2 cellular contexts compared by ENCODE assay signal in the genomic region with DNA sequence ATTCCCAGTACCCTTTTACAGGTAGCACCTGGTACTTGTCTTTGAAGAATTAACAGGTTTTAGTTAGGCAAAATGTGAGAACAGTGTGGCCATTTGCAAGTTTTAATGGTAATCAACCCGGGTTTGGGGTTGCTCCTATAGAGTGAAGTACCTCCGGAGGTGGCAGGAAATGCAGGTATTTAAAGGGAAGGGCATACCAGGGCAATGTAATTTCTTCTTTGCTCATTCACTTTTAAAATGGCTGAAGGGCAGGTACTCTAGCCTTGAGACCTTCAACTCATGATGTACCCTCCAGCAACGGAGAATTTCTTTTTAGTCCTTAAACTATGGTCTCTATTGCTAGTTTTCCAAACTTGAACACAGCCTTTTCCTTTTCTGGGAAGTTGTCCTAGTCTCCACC.
TF ChIP-seq lines count a peak whose summit lies in the region.

No MANE protein-coding gene starts in this region.

TF ChIP-seq in A549, 52 proteins besides CTCF, POLR2A, EP300 and RAD21:
- TF ChIP-seq, protein P1, sequence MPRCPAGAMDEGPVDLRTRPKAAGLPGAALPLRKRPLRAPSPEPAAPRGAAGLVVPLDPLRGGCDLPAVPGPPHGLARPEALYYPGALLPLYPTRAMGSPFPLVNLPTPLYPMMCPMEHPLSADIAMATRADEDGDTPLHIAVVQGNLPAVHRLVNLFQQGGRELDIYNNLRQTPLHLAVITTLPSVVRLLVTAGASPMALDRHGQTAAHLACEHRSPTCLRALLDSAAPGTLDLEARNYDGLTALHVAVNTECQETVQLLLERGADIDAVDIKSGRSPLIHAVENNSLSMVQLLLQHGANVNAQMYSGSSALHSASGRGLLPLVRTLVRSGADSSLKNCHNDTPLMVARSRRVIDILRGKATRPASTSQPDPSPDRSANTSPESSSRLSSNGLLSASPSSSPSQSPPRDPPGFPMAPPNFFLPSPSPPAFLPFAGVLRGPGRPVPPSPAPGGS (IDR thresholded peaks at IDR 0.05), result 0 out of 3 replicates have a peak, but pooled peaks have one; percentile 21
- TF ChIP-seq GATA3 (IDR thresholded peaks at IDR 0.05; ENCODE audit: borderline replicate concordance), result no peak

TF ChIP-seq in IMR-90, 13 proteins besides CTCF, POLR2A, EP300 and RAD21 (continued from another document):
- TF ChIP-seq, protein P2, sequence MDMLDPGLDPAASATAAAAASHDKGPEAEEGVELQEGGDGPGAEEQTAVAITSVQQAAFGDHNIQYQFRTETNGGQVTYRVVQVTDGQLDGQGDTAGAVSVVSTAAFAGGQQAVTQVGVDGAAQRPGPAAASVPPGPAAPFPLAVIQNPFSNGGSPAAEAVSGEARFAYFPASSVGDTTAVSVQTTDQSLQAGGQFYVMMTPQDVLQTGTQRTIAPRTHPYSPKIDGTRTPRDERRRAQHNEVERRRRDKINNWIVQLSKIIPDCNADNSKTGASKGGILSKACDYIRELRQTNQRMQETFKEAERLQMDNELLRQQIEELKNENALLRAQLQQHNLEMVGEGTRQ (IDR thresholded peaks at IDR 0.05; ENCODE audit: low read depth, low read length), result no peak
- TF ChIP-seq MAZ (IDR thresholded peaks at IDR 0.05; ENCODE audit: borderline replicate concordance, low read depth, low read length), result no peak
- TF ChIP-seq NFE2L2 (IDR thresholded peaks at IDR 0.05; ENCODE audit: low read depth, low read length), result no peak
- TF ChIP-seq ELK1 (IDR thresholded peaks at IDR 0.05; ENCODE audit: borderline replicate concordance, low read depth, low read length), result no peak
- TF ChIP-seq SMC3 (IDR thresholded peaks at IDR 0.05; ENCODE audit: low read depth, low read length), result no peak
- TF ChIP-seq BHLHE40 (IDR thresholded peaks at IDR 0.05; ENCODE audit: low read depth, low read length), result no peak
- no peak for TF ChIP-seq RCOR1 (IDR thresholded peaks at IDR 0.05; ENCODE audit: insufficient replicate concordance, low read length)
- TF ChIP-seq RFX5 (IDR thresholded peaks at IDR 0.05; ENCODE audit: low read depth, low read length), result no peak
- TF ChIP-seq CHD1 (IDR thresholded peaks at IDR 0.05; ENCODE audit: low read depth, low read length), result no peak
- no peak for TF ChIP-seq FOS (IDR thresholded peaks at IDR 0.05; ENCODE audit: low read depth, low read length)
